Comparison of ENCODE assay signal across 10 cellular contexts in the genomic region with DNA sequence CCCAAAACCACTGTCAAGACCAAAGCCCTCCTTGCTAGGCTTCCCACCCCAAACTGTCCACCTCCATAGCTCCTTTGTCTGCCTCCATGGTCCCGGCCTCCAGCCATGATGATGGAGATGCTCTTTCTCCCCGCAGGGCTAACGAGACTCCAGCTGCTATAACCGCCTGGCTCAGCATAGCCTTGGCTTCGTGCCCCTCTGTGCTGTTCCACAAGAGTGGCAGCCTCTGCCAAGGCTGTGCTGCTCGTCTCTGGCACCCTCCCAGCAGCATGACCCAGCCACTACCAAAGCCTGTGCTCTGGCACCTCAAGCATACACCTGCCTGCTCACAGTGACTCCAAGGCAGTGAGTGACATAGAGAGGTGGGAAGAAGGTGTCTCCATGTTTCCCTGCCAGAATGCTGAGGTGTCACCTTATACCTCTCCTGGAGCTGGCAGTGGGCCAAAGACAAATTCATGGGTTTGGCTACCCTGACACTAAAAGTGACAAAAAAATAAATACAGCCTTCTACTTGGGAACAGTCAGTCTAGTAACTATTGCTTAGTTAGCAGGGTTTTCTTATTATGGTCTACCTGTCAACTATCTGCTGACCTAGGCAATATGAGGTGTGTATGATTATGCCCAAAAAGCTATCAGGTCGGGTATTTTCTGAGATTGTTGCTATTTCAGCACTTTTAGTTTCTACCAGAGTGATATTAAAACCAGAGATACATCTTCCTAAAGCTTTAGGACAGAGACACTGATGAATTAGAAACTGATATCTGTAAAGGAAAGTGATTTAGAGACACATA. TPM values are rescaled to one million over a fixed set of nuclear protein-coding genes. Genes with fewer than 3 reads are reported as not detected.
DNase-seq lines count a peak whose midpoint lies in the region; ATAC-seq and TF ChIP-seq lines count a peak whose summit lies in the region.
"Had no signal": no experiment of that assay in that cellular context is flagged by ENCODE, and none has a peak within 500 bp of the region (broad histone marks: within the 10 kb centered on the region; RNA-seq: fewer than 3 reads in every experiment).

No MANE protein-coding gene starts in this region.

- H3K27ac ChIP-seq in CD4-positive, alpha-beta memory T cell (ENCODE audit: low read depth, low read length), result no peak overlapping the region
- H3K27ac ChIP-seq in dorsolateral prefrontal cortex, result peak overlapping the region in 1 of 59 donors; percentile 10
- no peak overlapping the region for H3K27ac ChIP-seq in effector memory CD4-positive, alpha-beta T cell (ENCODE audit: insufficient read depth, low read length, poor library complexity, severe bottlenecking)

- CTCF ChIA-PET in CD4-positive, alpha-beta memory T cell (lab: Charles Lee; ENCODE audit: partially characterized antibody), result interaction anchor here (0.6 to 2.2 kb wide), 5 partner anchors 13 to 51 kb away, joined by 3 to 20 read pairs (median 4); no protein-coding TSS in a partner anchor

- H3K4me1 ChIP-seq in CD4-positive, alpha-beta memory T cell (ENCODE audit: insufficient read depth, low read length), result peaks cover 21% of the 10 kb centered on the region
- H3K4me1 ChIP-seq in effector memory CD4-positive, alpha-beta T cell (ENCODE audit: control insufficient read depth, insufficient read depth, low read length, poor library complexity, severe bottlenecking), result peaks cover 14% of the 10 kb centered on the region

- H3K27ac Mint-ChIP-seq in CD4-positive, alpha-beta memory T cell, result peak overlapping the region in 5 of 7 donors; percentile 28 to 85 (median 54)
- H3K27ac Mint-ChIP-seq in naive thymus-derived CD8-positive, alpha-beta T cell, result peak overlapping the region; percentile 45 to 98 (median 92)

- H3K4me3 Mint-ChIP-seq in CD4-positive, alpha-beta memory T cell, result peak overlapping the region in 1 of 8 donors; percentile 54
- H3K4me3 Mint-ChIP-seq in naive thymus-derived CD8-positive, alpha-beta T cell, result peak overlapping the region in 7 of 10 donors; percentile 18 to 54 (median 35)

- H3K36me3 Mint-ChIP-seq in CD4-positive, alpha-beta memory T cell, result no peaks in the 10 kb centered on the region
- H3K36me3 Mint-ChIP-seq in naive thymus-derived CD8-positive, alpha-beta T cell, result no peaks in the 10 kb centered on the region

- intact Hi-C loops in CD4-positive, alpha-beta memory T cell (cut with micrococcal nuclease), result no loop called here
- intact Hi-C loops in dorsolateral prefrontal cortex (cut with DNase I), result no loop called here

- H3K9me3 ChIP-seq in CD4-positive, alpha-beta memory T cell (ENCODE audit: control insufficient read depth in 1 of 2, low read length in 2 of 2), result no peaks in the 10 kb centered on the region
- no peaks in the 10 kb centered on the region for H3K9me3 ChIP-seq in effector memory CD4-positive, alpha-beta T cell (ENCODE audit: control insufficient read depth, low read length)

- no peak for ATAC-seq in naive thymus-derived CD8-positive, alpha-beta T cell
- no peak for ATAC-seq in HG02678 (IDR thresholded peaks at IDR 0.05; ENCODE audit: unreplicated experiment)
- no peak for ATAC-seq in omental fat pad (ENCODE audit: low FRiP score)

- H3K4me3 ChIP-seq in CD4-positive, alpha-beta memory T cell (ENCODE audit: low read length in 2 of 2), result no peak overlapping the region
- no peak overlapping the region for H3K4me3 ChIP-seq in dorsolateral prefrontal cortex
- no peak overlapping the region for H3K4me3 ChIP-seq in effector memory CD4-positive, alpha-beta T cell (ENCODE audit: insufficient read depth, low read depth, low read length, poor library complexity, severe bottlenecking)

- H3K9me3 Mint-ChIP-seq in CD4-positive, alpha-beta memory T cell, result peaks cover 0 to 1% (median 0%) of the 10 kb centered on the region in 8 donors
- peaks cover 0 to 2% (median 0%) of the 10 kb centered on the region in 9 donors for H3K9me3 Mint-ChIP-seq in naive thymus-derived CD8-positive, alpha-beta T cell

- H3K36me3 ChIP-seq in CD4-positive, alpha-beta memory T cell (ENCODE audit: insufficient read depth, low read length), result no peaks in the 10 kb centered on the region
- no peaks in the 10 kb centered on the region for H3K36me3 ChIP-seq in effector memory CD4-positive, alpha-beta T cell (ENCODE audit: control insufficient read depth, insufficient read depth, low read length)

- no peak for DNase-seq in CD4-positive, alpha-beta memory T cell
- DNase-seq in NCI-H1092 (lab: John Stamatoyannopoulos, UW) (peak; percentile 74), dorsolateral prefrontal cortex (peak; percentile 48 to 87 (median 79)), NCI-H1436 (lab: John Stamatoyannopoulos, UW) (no peak), omental fat pad (ENCODE audit: low spot score) (no peak)
- no peak for DNase-seq in naive thymus-derived CD8-positive, alpha-beta T cell
- DNase-seq in effector memory CD4-positive, alpha-beta T cell, result no peak
- DNase-seq: activated CD4-positive, CD25-positive, alpha-beta regulatory T cell; DMS53 had no signal

- peak in 3 of 56 donors; percentile 17 to 31 (median 20) for TF ChIP-seq CTCF in dorsolateral prefrontal cortex (IDR thresholded peaks at IDR 0.05 in 54 of 56, conservative IDR thresholded peaks at IDR 0.05 in 2 of 56; ENCODE audit: low read depth in 1 of 56, partially characterized antibody in 56 of 56)
- no peak for TF ChIP-seq CTCF in omental fat pad (IDR thresholded peaks at IDR 0.05)

- H3K4me1 Mint-ChIP-seq in CD4-positive, alpha-beta memory T cell, result peaks cover 12 to 52% (median 33%) of the 10 kb centered on the region in 4 donors
- H3K4me1 Mint-ChIP-seq in naive thymus-derived CD8-positive, alpha-beta T cell, result peaks cover 42 to 68% (median 67%) of the 10 kb centered on the region in 4 donors

- POLR2A ChIA-PET in CD4-positive, alpha-beta memory T cell (lab: Charles Lee; ENCODE audit: partially characterized antibody), result interaction anchor here (1.0 to 5.1 kb wide), 3 partner anchors 11 to 18 kb away, joined by 3 to 20 read pairs (median 4); no protein-coding TSS in a partner anchor
- POLR2A ChIA-PET in naive thymus-derived CD8-positive, alpha-beta T cell (lab: Charles Lee), result interaction anchor here (1.1 to 6.9 kb wide), 4 partner anchors 9 to 49 kb away, joined by 3 to 100 read pairs (median 30); a partner anchor contains a TSS

- peaks cover 3% of the 10 kb centered on the region in 2 donors for H3K27me3 Mint-ChIP-seq in CD4-positive, alpha-beta memory T cell
- H3K27me3 Mint-ChIP-seq in naive thymus-derived CD8-positive, alpha-beta T cell, result no peaks in the 10 kb centered on the region

- H3K27me3 ChIP-seq in CD4-positive, alpha-beta memory T cell (ENCODE audit: insufficient read depth, low read length), result no peaks in the 10 kb centered on the region
- peaks cover 0 to 3% (median 0%) of the 10 kb centered on the region in 45 donors for H3K27me3 ChIP-seq in dorsolateral prefrontal cortex
- no peaks in the 10 kb centered on the region for H3K27me3 ChIP-seq in effector memory CD4-positive, alpha-beta T cell (replicated peaks; ENCODE audit: control insufficient read depth, insufficient read depth, low read length, poor library complexity, severe bottlenecking)

RNA-seq across cellular contexts. Expression of a gene that starts 16.1 kb away (rescaled TPM):
- total RNA-seq in CD4-positive, alpha-beta memory T cell, result 1 to 10 TPM; 5.7 to 6.0 TPM
- 1 to 10 TPM; 1.2 to 1.3 TPM for polyA plus RNA-seq in CD4-positive, alpha-beta memory T cell
- total RNA-seq in dorsolateral prefrontal cortex, result under 1 TPM in 2 of 120 experiments, not detected in 118; 0.20 to 0.22 TPM
- total RNA-seq in naive thymus-derived CD8-positive, alpha-beta T cell, result 1 to 10 TPM; 8.5 to 10.0 TPM
- polyA plus RNA-seq in naive thymus-derived CD8-positive, alpha-beta T cell, result 10 to 100 TPM in 1 of 3 donors, 1 to 10 TPM in 1, under 1 TPM in 1; 0.72 to 10.0 (median 1.8) TPM
- not detected for total RNA-seq in omental fat pad

RNA-seq across cellular contexts. Expression of a gene that starts 17.6 kb away (rescaled TPM):
- total RNA-seq in CD4-positive, alpha-beta memory T cell, result under 1 TPM; 0.23 to 0.39 TPM
- under 1 TPM; 0.08 to 0.20 TPM for polyA plus RNA-seq in CD4-positive, alpha-beta memory T cell
- under 1 TPM in 2 of 120 experiments, not detected in 118; 0.20 to 0.48 TPM for total RNA-seq in dorsolateral prefrontal cortex
- under 1 TPM; 0.62 to 0.77 TPM for total RNA-seq in naive thymus-derived CD8-positive, alpha-beta T cell
- polyA plus RNA-seq in naive thymus-derived CD8-positive, alpha-beta T cell, result 1 to 10 TPM; 1.1 to 3.4 (median 1.2) TPM
- not detected for total RNA-seq in omental fat pad

RNA-seq across cellular contexts. Expression of a gene that starts 33.2 kb away (rescaled TPM):
- total RNA-seq in CD4-positive, alpha-beta memory T cell, result 1 to 10 TPM; 7.7 to 8.4 TPM
- polyA plus RNA-seq in CD4-positive, alpha-beta memory T cell, result not detected
- total RNA-seq in dorsolateral prefrontal cortex (under 1 TPM in 1 of 120 experiments, not detected in 119; 0.26 TPM), omental fat pad (under 1 TPM in 1 of 4 donors, not detected in 3; 0.31 TPM)
- 10 to 100 TPM; 11.4 to 11.6 TPM for total RNA-seq in naive thymus-derived CD8-positive, alpha-beta T cell
- polyA plus RNA-seq in naive thymus-derived CD8-positive, alpha-beta T cell, result under 1 TPM in 2 of 3 donors, not detected in 1; 0.12 to 0.46 TPM

RNA-seq across cellular contexts. Expression of a gene that starts 45.7 kb away (rescaled TPM):
- under 1 TPM in 1 of 2 experiments, not detected in 1; 0.67 TPM for total RNA-seq in CD4-positive, alpha-beta memory T cell
- polyA plus RNA-seq in CD4-positive, alpha-beta memory T cell, result 10 to 100 TPM; 21.0 to 25.5 TPM
- 1 to 10 TPM in 1 of 120 experiments, under 1 TPM in 11, not detected in 108; 0.16 to 1.0 (median 0.22) TPM for total RNA-seq in dorsolateral prefrontal cortex
- not detected for total RNA-seq in naive thymus-derived CD8-positive, alpha-beta T cell
- polyA plus RNA-seq in naive thymus-derived CD8-positive, alpha-beta T cell, result under 1 TPM in 1 of 3 donors, not detected in 2; 0.31 TPM
- under 1 TPM in 1 of 4 donors, not detected in 3; 0.47 TPM for total RNA-seq in omental fat pad

Comparison
In these comparisons a context has a peak if more than half of its experiments do, and no peak if none do; other contexts are left out.
1. DNase-seq: peak in NCI-H1092 (single experiment) and dorsolateral prefrontal cortex (10 of 10); none in CD4-positive, alpha-beta memory T cell (0 of 5), naive thymus-derived CD8-positive, alpha-beta T cell (0 of 10), NCI-H1436 (single experiment), effector memory CD4-positive, alpha-beta T cell (0 of 3) and omental fat pad (single experiment).
2. RNA of a gene that starts 16.1 kb away (total RNA-seq): 8.5 to 10.0 TPM in naive thymus-derived CD8-positive, alpha-beta T cell and 5.7 to 6.0 TPM in CD4-positive, alpha-beta memory T cell; 0.20 to 0.22 TPM in dorsolateral prefrontal cortex and not detected in omental fat pad; every median in the first group is over 4 times any median in the second.
3. RNA of a gene that starts 33.2 kb away (total RNA-seq): 11.4 to 11.6 TPM in naive thymus-derived CD8-positive, alpha-beta T cell and 7.7 to 8.4 TPM in CD4-positive, alpha-beta memory T cell; 0.26 TPM in dorsolateral prefrontal cortex and 0.31 TPM in omental fat pad; every median in the first group is over 4 times any median in the second.